Comparison of ENCODE assay signal across 23 cellular contexts in the genomic region with DNA sequence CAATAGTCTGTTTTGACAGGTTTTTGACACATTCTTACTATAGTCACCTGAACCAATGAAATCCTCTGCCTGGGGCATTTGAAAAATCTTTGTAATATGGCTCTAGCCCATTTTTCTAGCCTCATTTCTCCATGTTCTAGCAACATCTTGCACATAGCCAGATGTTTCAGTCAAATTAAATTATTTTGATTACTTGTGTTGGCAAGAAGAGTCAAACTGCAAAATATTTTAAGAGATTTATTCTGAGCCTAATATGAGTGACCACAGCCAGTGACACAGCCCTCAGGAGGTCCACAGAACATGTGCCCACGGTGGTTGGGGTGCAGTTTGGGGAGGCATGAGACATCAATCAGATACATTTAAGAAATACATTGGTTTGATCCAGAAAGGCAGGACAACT. TPM values are rescaled to one million over a fixed set of nuclear protein-coding genes. Genes with fewer than 3 reads are reported as not detected.
DNase-seq lines count a peak whose midpoint lies in the region; ATAC-seq and TF ChIP-seq lines count a peak whose summit lies in the region.
"Had no signal": no experiment of that assay in that cellular context is flagged by ENCODE, and none has a peak within 500 bp of the region (broad histone marks: within the 10 kb centered on the region; RNA-seq: fewer than 3 reads in every experiment).

No MANE protein-coding gene starts in this region.

- WGBS in hepatocyte (ENCODE audit: low lambda C conversion rate, missing lambda C conversion rate) = 41% methylated on average over 1 of the region's 1 CpG
- 23 to 53% (median 35%) methylated on average over 1 of the region's 1 CpG for WGBS in stomach, 5 donors

- H3K36me3 ChIP-seq in Caco-2 (ENCODE audit: control insufficient read depth, insufficient read depth, low read length) = no peaks in the 10 kb centered on the region
- no peaks in the 10 kb centered on the region for H3K36me3 ChIP-seq in hepatocyte (replicated peaks; ENCODE audit: insufficient read depth, low read depth)
- H3K36me3 ChIP-seq in stomach = peaks cover 0 to 6% (median 3%) of the 10 kb centered on the region in 4 donors
- H3K36me3 ChIP-seq: SJCRH30 had no signal

- no peak for TF ChIP-seq CTCF in Caco-2 (IDR thresholded peaks at IDR 0.05; ENCODE audit: insufficient read depth in 1 of 2, low read depth in 1 of 2, low read length in 1 of 2, severe bottlenecking in 1 of 2, unreplicated experiment in 1 of 2)
- no peak for TF ChIP-seq CTCF in WTC11 (IDR thresholded peaks at IDR 0.05)
- TF ChIP-seq CTCF in hepatocyte (IDR thresholded peaks at IDR 0.05; ENCODE audit: poor library complexity) = no peak
- no peak for TF ChIP-seq CTCF in stomach (IDR thresholded peaks at IDR 0.05)

- H3K9me3 Mint-ChIP-seq in Caco-2 (ENCODE audit: unreplicated experiment) (no peaks in the 10 kb centered on the region), WTC11 (no peaks in the 10 kb centered on the region)
- H3K9me3 Mint-ChIP-seq: CD4-positive, CD25-positive, alpha-beta regulatory T cell; H9 had no signal

- H3K36me3 Mint-ChIP-seq in Caco-2 (ENCODE audit: insufficient read depth, unreplicated experiment) = peaks cover 6% of the 10 kb centered on the region
- H3K36me3 Mint-ChIP-seq in WTC11 = peaks cover 4% of the 10 kb centered on the region; the same call in 1 of the 2 replicates

- no peak for TF ChIP-seq EP300 in stomach (IDR thresholded peaks at IDR 0.05)

- H3K4me3 ChIP-seq in Caco-2 (ENCODE audit: low read depth, low read length) = no peak overlapping the region
- no peak overlapping the region for H3K4me3 ChIP-seq in hepatocyte
- H3K4me3 ChIP-seq in stomach = no peak overlapping the region
- H3K4me3 ChIP-seq: A549, SJCRH30 had no signal

- peak overlapping the region; percentile 55 for H3K4me2 ChIP-seq in hepatocyte
- H3K4me2 ChIP-seq: A549 had no signal

- H3K4me1 Mint-ChIP-seq in Caco-2 (ENCODE audit: low read depth, unreplicated experiment) = peaks cover 37% of the 10 kb centered on the region
- peaks cover 47% of the 10 kb centered on the region for H3K4me1 Mint-ChIP-seq in WTC11

- peak overlapping the region; percentile 54 for H3K4me3 Mint-ChIP-seq in Caco-2 (ENCODE audit: unreplicated experiment)
- 0 out of 2 replicates have a peak overlapping the region, but pooled peaks have one; percentile 11 for H3K4me3 Mint-ChIP-seq in WTC11
- H3K4me3 Mint-ChIP-seq: CD4-positive, CD25-positive, alpha-beta regulatory T cell; H9 had no signal

- intact Hi-C loops in Caco-2 (cut with micrococcal nuclease; ENCODE audit: unreplicated experiment) = no loop called here
- intact Hi-C loops in stomach (cut with DNase I; ENCODE audit: low total_unique reads) = no loop called here

- H3K27ac Mint-ChIP-seq in Caco-2 (ENCODE audit: unreplicated experiment) (peak overlapping the region; percentile 57), WTC11 (peak overlapping the region; percentile 80; the same call in 1 of the 2 replicates)
- H3K27ac Mint-ChIP-seq: CD4-positive, CD25-positive, alpha-beta regulatory T cell had no signal

- peaks cover 59% of the 10 kb centered on the region for H3K4me1 ChIP-seq in Caco-2
- peaks cover 22% of the 10 kb centered on the region for H3K4me1 ChIP-seq in hepatocyte (ENCODE audit: insufficient read depth)
- peaks cover 35 to 91% (median 56%) of the 10 kb centered on the region in 4 donors for H3K4me1 ChIP-seq in stomach

- ATAC-seq in WTC11 = no peak
- ATAC-seq: A549, HepG2 had no signal

- CTCF ChIA-PET in Caco-2 (lab: Charles Lee) = no interaction called here
- CTCF ChIA-PET in WTC11 (lab: Charles Lee) = no interaction called here

- no peak overlapping the region for H2AFZ ChIP-seq in hepatocyte

- H4K20me1 ChIP-seq in hepatocyte (ENCODE audit: insufficient read depth, poor library complexity, severe bottlenecking) = no peaks in the 10 kb centered on the region

- peak overlapping the region; percentile 74 for H3K27ac ChIP-seq in hepatocyte
- peak overlapping the region in 3 of 5 donors; percentile 65 to 79 (median 78) for H3K27ac ChIP-seq in stomach
- H3K27ac ChIP-seq: A549, SJCRH30 had no signal

- H3K27me3 Mint-ChIP-seq in Caco-2 (ENCODE audit: insufficient read depth, unreplicated experiment) (no peaks in the 10 kb centered on the region), WTC11 (ENCODE audit: low read depth) (no peaks in the 10 kb centered on the region)
- H3K27me3 Mint-ChIP-seq: CD4-positive, CD25-positive, alpha-beta regulatory T cell had no signal

- BruUV-seq in Caco-2 (replicated peaks; lab: Mats Ljungman, UMichigan) = no TSS peak

- no peaks in the 10 kb centered on the region for H3K9me2 ChIP-seq in hepatocyte (replicated peaks; ENCODE audit: insufficient read depth)

- no peaks in the 10 kb centered on the region for H3K9me3 ChIP-seq in Caco-2
- H3K9me3 ChIP-seq in hepatocyte (ENCODE audit: low read depth) = no peaks in the 10 kb centered on the region
- no peaks in the 10 kb centered on the region for H3K9me3 ChIP-seq in stomach
- H3K9me3 ChIP-seq: A549, SJCRH30 had no signal

- POLR2A ChIA-PET in Caco-2 (lab: Charles Lee) (no interaction called here), WTC11 (lab: Charles Lee) (no interaction called here)

- peaks cover 27% of the 10 kb centered on the region for H3K79me2 ChIP-seq in hepatocyte

- H3K27me3 ChIP-seq in Caco-2 (replicated peaks; ENCODE audit: control insufficient read depth, insufficient read depth, low read length) = no peaks in the 10 kb centered on the region
- H3K27me3 ChIP-seq in hepatocyte = no peaks in the 10 kb centered on the region
- no peaks in the 10 kb centered on the region for H3K27me3 ChIP-seq in stomach
- H3K27me3 ChIP-seq: SJCRH30 had no signal

- in situ Hi-C loops in ACHN (cut with HindIII; ENCODE audit: low pct_ligation_motif_present, low pct_unique_long_range_greater_than_20kb, low sequenced_read_pairs) = no loop called here

- DNase-seq in Caco-2 = no peak
- no peak for DNase-seq in WTC11 (ENCODE audit: low spot score)
- no peak for DNase-seq in hepatocyte (ENCODE audit: low spot score)
- DNase-seq in stomach = no peak
- no peak for DNase-seq in ACHN
- DNase-seq in activated CD8-positive, alpha-beta memory T cell treated with anti-CD3 and anti-CD28 coated beads, Interleukin-2, amount 50 U/mL, for 48 hours = no peak
- no peak for DNase-seq in T1000 (lab: John Stamatoyannopoulos, UW)
- DNase-seq: CD4-positive, CD25-positive, alpha-beta regulatory T cell; COR-L47; DMS 273 treated with DMSO at 0.1 percent for 48 hours; DMS79 treated with DMSO at 0.1 percent for 48 hours; H9; KG1; NCI-H1092; NCI-H1436; NCI-H187 treated with DMSO at 0.1 percent for 48 hours; NCI-H2107; NCI-H2227 treated with DMSO at 0.1 percent for 48 hours; NCI-H510A treated with DMSO at 0.1 percent for 48 hours; NCI-H748 treated with DMSO at 0.1 percent for 48 hours; SJCRH30 had no signal

- TF ChIP-seq POLR2A in stomach (IDR thresholded peaks at IDR 0.05) = no peak

TF ChIP-seq in WTC11, 78 proteins besides CTCF, POLR2A, EP300 and RAD21 (continues in another document):
- TF ChIP-seq NR2C2 (CRISPR knock-in tag; IDR thresholded peaks at IDR 0.05) (no peak), NFATC4 (CRISPR knock-in tag; IDR thresholded peaks at IDR 0.05) (no peak), ATF3 (CRISPR knock-in tag; conservative IDR thresholded peaks at IDR 0.05) (no peak), TEAD4 (CRISPR knock-in tag; IDR thresholded peaks at IDR 0.05) (no peak), NFE2L1 (CRISPR knock-in tag; IDR thresholded peaks at IDR 0.05) (no peak), JAZF1 (CRISPR knock-in tag; IDR thresholded peaks at IDR 0.05) (no peak), ZNF671 (CRISPR knock-in tag; IDR thresholded peaks at IDR 0.05) (no peak)
- TF ChIP-seq, protein P1, sequence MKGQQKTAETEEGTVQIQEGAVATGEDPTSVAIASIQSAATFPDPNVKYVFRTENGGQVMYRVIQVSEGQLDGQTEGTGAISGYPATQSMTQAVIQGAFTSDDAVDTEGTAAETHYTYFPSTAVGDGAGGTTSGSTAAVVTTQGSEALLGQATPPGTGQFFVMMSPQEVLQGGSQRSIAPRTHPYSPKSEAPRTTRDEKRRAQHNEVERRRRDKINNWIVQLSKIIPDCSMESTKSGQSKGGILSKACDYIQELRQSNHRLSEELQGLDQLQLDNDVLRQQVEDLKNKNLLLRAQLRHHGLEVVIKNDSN (CRISPR knock-in tag; IDR thresholded peaks at IDR 0.05) = no peak
- TF ChIP-seq, protein P2, sequence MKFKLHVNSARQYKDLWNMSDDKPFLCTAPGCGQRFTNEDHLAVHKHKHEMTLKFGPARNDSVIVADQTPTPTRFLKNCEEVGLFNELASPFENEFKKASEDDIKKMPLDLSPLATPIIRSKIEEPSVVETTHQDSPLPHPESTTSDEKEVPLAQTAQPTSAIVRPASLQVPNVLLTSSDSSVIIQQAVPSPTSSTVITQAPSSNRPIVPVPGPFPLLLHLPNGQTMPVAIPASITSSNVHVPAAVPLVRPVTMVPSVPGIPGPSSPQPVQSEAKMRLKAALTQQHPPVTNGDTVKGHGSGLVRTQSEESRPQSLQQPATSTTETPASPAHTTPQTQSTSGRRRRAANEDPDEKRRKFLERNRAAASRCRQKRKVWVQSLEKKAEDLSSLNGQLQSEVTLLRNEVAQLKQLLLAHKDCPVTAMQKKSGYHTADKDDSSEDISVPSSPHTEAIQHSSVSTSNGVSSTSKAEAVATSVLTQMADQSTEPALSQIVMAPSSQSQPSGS (CRISPR knock-in tag; IDR thresholded peaks at IDR 0.05; ENCODE audit: borderline replicate concordance, low read depth) = no peak

RNA-seq across cellular contexts. Expression of gene IFT122, which starts 6.9 kb away (rescaled TPM):
- 21.9 and 30.0 TPM in 2 replicates for total RNA-seq in Caco-2 (2022)
- total RNA-seq in WTC11 (2021) = 21.6 to 24.2 TPM (median 22.8 TPM) in 3 replicates
- 14.6 and 17.3 TPM in 2 replicates for total RNA-seq in hepatocyte
- polyA plus RNA-seq in hepatocyte = 11.4 and 15.6 TPM in 2 replicates
- 100 to 1,000 TPM in 2 of 5 donors, 10 to 100 TPM in 2, 1 to 10 TPM in 1; 9.9 to 163 (median 61.5) TPM for total RNA-seq in stomach
- polyA plus RNA-seq in stomach = 10 to 100 TPM; 12.3 to 17.0 (median 13.9) TPM

RNA-seq across cellular contexts. Expression of gene MBD4, which starts 7.2 kb away (rescaled TPM):
- total RNA-seq in Caco-2 (2022) (33.5 and 39.8 TPM in 2 replicates), WTC11 (2021) (31.4 to 36.9 TPM (median 33.0 TPM) in 3 replicates), hepatocyte (25.0 and 27.5 TPM in 2 replicates), stomach (10 to 100 TPM in 4 of 5 donors, 1 to 10 TPM in 1; 5.8 to 74.1 (median 40.6) TPM)
- polyA plus RNA-seq in hepatocyte (20.8 and 22.2 TPM in 2 replicates), stomach (10 to 100 TPM; 13.8 to 23.4 (median 20.1) TPM)

RNA-seq across cellular contexts. Expression of gene EFCAB12, which starts 18.5 kb away (rescaled TPM):
- 0.14 and 0.49 TPM in 2 replicates for total RNA-seq in Caco-2 (2022)
- 0.16 to 0.34 TPM (median 0.20 TPM) in 3 replicates for total RNA-seq in WTC11 (2021)
- total RNA-seq in hepatocyte = 0.20 and 0.44 TPM in 2 replicates
- 0.19 and 1.5 TPM in 2 replicates for polyA plus RNA-seq in hepatocyte
- 1 to 10 TPM in 1 of 5 donors, under 1 TPM in 2, not detected in 2; 0.72 to 4.0 (median 0.92) TPM for total RNA-seq in stomach
- polyA plus RNA-seq in stomach = 1 to 10 TPM in 2 of 3 donors, under 1 TPM in 1; 0.33 to 2.7 (median 2.6) TPM
- total RNA-seq: SJCRH30 had no signal
